22 cellular contexts compared by ENCODE assay signal in genomic region chr11:71527576-71528210, GRCh38. TPM values are rescaled to one million over a fixed set of nuclear protein-coding genes. Genes with fewer than 3 reads are reported as not detected.
A peak's percentile ranks its signal among the peaks of the same experiment; 100 is the strongest.
DNase-seq lines count a peak whose midpoint lies in the region; ATAC-seq, FAIRE-seq and TF ChIP-seq lines count a peak whose summit lies in the region.
"Had no signal": no experiment of that assay in that cellular context is flagged by ENCODE, and none has a peak within 500 bp of the region (broad histone marks: within the 10 kb centered on the region; RNA-seq: fewer than 3 reads in every experiment).

No MANE protein-coding gene starts in this region.

- H3K27ac ChIP-seq in BLaER1 treated with 17β-estradiol and CSF1 and Interleukin-3, amounts not matched to agents 10 nM and 100 nM, result no peak overlapping the region
- H3K27ac ChIP-seq in HepG2 (ENCODE audit: extremely low read length, insufficient read depth, low read length), result peak overlapping the region; percentile 4
- no peak overlapping the region for H3K27ac ChIP-seq in esophagus squamous epithelium
- H3K27ac ChIP-seq: HL-60 had no signal

- H4K20me1 ChIP-seq in BLaER1 treated with 17β-estradiol and CSF1 and Interleukin-3, amounts not matched to agents 10 nM and 100 nM, result no peaks in the 10 kb centered on the region; a peak in 1 of 22 replicates
- no peaks in the 10 kb centered on the region for H4K20me1 ChIP-seq in HepG2 (ENCODE audit: insufficient read depth, low read length)

- H3K9me3 ChIP-seq in BLaER1 treated with 17β-estradiol and CSF1 and Interleukin-3, amounts not matched to agents 10 nM and 100 nM (replicated peaks in 1 of 11), result peaks cover 0 to 4% (median 0%) of the 10 kb centered on the region in 11 experiments; a peak in 3 of 22 replicates
- H3K9me3 ChIP-seq in HepG2 (ENCODE audit: low read length) (no peaks in the 10 kb centered on the region), esophagus squamous epithelium (no peaks in the 10 kb centered on the region)

- TF ChIP-seq CTCF in HepG2 (CRISPR knock-in tag; IDR thresholded peaks at IDR 0.05) (no peak), osteocyte (IDR thresholded peaks at IDR 0.05) (no peak), esophagus squamous epithelium (IDR thresholded peaks at IDR 0.05) (no peak)

- in situ Hi-C loops in HepG2 (cut with HindIII; ENCODE audit: extremely low pct_ligation_motif_present, low pct_unique_long_range_greater_than_20kb), result no loop called here

- intact Hi-C loops in HepG2 (cut with micrococcal nuclease; ENCODE audit: unreplicated experiment), result no loop called here
- intact Hi-C loops in esophagus squamous epithelium (cut with DNase I), result no loop called here

- DNase-seq in LHCN-M2 (ENCODE audit: low read depth) (peak; percentile 18), HepG2 (ENCODE audit: low spot score) (no peak), osteocyte (ENCODE audit: extremely low spot score, unreplicated experiment) (peak; percentile 70), H54 (ENCODE audit: insufficient read length, low spot score) (no peak), esophagus squamous epithelium (lab: John Stamatoyannopoulos, UW) (no peak)
- DNase-seq: DMS 273 treated with DMSO at 0.1 percent for 48 hours, EL, Kasumi-1, NCI-H1092 treated with DMSO at 0.1 percent for 48 hours, NCI-H146, NCI-H2171, NCI-H446, NCI-H526 treated with DMSO at 0.1 percent for 48 hours had no signal

- WGBS in HepG2 (ENCODE audit: low lambda C conversion rate), result 34% methylated on average over 4 of the region's 6 CpGs
- WGBS in esophagus squamous epithelium, 2 donors, result 84 to 89% methylated on average over 6 of the region's 6 CpGs

- TF ChIP-seq EP300 in HepG2 (IDR thresholded peaks at IDR 0.05; ENCODE audit: low read depth in 2 of 2, low read length in 2 of 2), result no peak
- TF ChIP-seq EP300 in HepG2 (CRISPR knock-in tag; IDR thresholded peaks at IDR 0.05; ENCODE audit: borderline replicate concordance), result no peak

- no peak overlapping the region for H3K4me3 Mint-ChIP-seq in osteocyte (ENCODE audit: unreplicated experiment)
- H3K4me3 Mint-ChIP-seq: IgD-negative memory B cell had no signal

- H2AFZ ChIP-seq in HepG2 (ENCODE audit: low read length), result no peak overlapping the region

- no peaks in the 10 kb centered on the region for H3K36me3 Mint-ChIP-seq in osteocyte (ENCODE audit: unreplicated experiment)
- H3K36me3 Mint-ChIP-seq: IgD-negative memory B cell had no signal

- H3K9ac ChIP-seq in BLaER1 treated with 17β-estradiol and CSF1 and Interleukin-3, amounts not matched to agents 10 nM and 100 nM, result no peak overlapping the region
- peak overlapping the region; percentile 35; the same call in 1 of the 2 replicates for H3K9ac ChIP-seq in HepG2 (ENCODE audit: insufficient read depth, low read depth, low read length)

- no peak for TF ChIP-seq RAD21 in HepG2 (CRISPR knock-in tag; IDR thresholded peaks at IDR 0.05)

- CTCF ChIA-PET in HepG2 (lab: Yijun Ruan, JAX; ENCODE audit: low intra/inter-chr PET ratio, low total read pairs), result no interaction called here

- peak overlapping the region in 8 of 11 experiments; percentile 32 to 57 (median 36); a peak in 13 of 22 replicates for H3K4me2 ChIP-seq in BLaER1 treated with 17β-estradiol and CSF1 and Interleukin-3, amounts not matched to agents 10 nM and 100 nM
- peak overlapping the region; percentile 52 for H3K4me2 ChIP-seq in HepG2 (ENCODE audit: low read depth, low read length)

- H3K36me3 ChIP-seq in BLaER1 treated with 17β-estradiol and CSF1 and Interleukin-3, amounts not matched to agents 10 nM and 100 nM, result no peaks in the 10 kb centered on the region
- H3K36me3 ChIP-seq in HepG2 (replicated peaks in 1 of 2; ENCODE audit: control insufficient read depth in 1 of 2, insufficient read depth in 2 of 2, low read length in 2 of 2) (no peaks in the 10 kb centered on the region), esophagus squamous epithelium (no peaks in the 10 kb centered on the region)

- H3K27me3 ChIP-seq in BLaER1 treated with 17β-estradiol and CSF1 and Interleukin-3, amounts not matched to agents 10 nM and 100 nM, result no peaks in the 10 kb centered on the region
- H3K27me3 ChIP-seq in HepG2 (ENCODE audit: control insufficient read depth in 1 of 2, insufficient read depth in 2 of 2, low read length in 2 of 2), result no peaks in the 10 kb centered on the region
- H3K27me3 ChIP-seq in esophagus squamous epithelium, result no peaks in the 10 kb centered on the region

- H3K27ac Mint-ChIP-seq in osteocyte (ENCODE audit: unreplicated experiment), result no peak overlapping the region
- H3K27ac Mint-ChIP-seq: IgD-negative memory B cell had no signal

- H3K79me2 ChIP-seq in HepG2 (ENCODE audit: insufficient read depth, low read length), result no peaks in the 10 kb centered on the region

- FAIRE-seq in HepG2 (lab: Jason Lieb, UNC) (no peak), H54 (lab: Jason Lieb, UNC) (no peak)
- FAIRE-seq: GM12878, H1 had no signal

- no peaks in the 10 kb centered on the region for H3K9me3 Mint-ChIP-seq in osteocyte (ENCODE audit: unreplicated experiment)

- BruUV-seq in HepG2 (replicated peaks; lab: Mats Ljungman, UMichigan), result no TSS peak

- peaks cover 3% of the 10 kb centered on the region for H3K27me3 Mint-ChIP-seq in osteocyte (ENCODE audit: unreplicated experiment)

- peaks cover 0 to 51% (median 30%) of the 10 kb centered on the region in 10 experiments; a peak in 17 of 20 replicates for H3K4me1 ChIP-seq in BLaER1 treated with 17β-estradiol and CSF1 and Interleukin-3, amounts not matched to agents 10 nM and 100 nM
- H3K4me1 ChIP-seq in HepG2 (ENCODE audit: insufficient read depth, low read length), result peaks cover 65% of the 10 kb centered on the region
- H3K4me1 ChIP-seq in esophagus squamous epithelium, result no peaks in the 10 kb centered on the region

- peak in 1 of 2 experiments; percentile 23; a peak in 1 of 4 replicates for TF ChIP-seq POLR2A in HepG2 (IDR thresholded peaks at IDR 0.05; ENCODE audit: insufficient read depth in 1 of 2, low read depth in 2 of 2, low read length in 2 of 2)
- no peak for TF ChIP-seq POLR2A in H54 (IDR thresholded peaks at IDR 0.05; ENCODE audit: low read depth, low read length)
- no peak for TF ChIP-seq POLR2A in esophagus squamous epithelium (IDR thresholded peaks at IDR 0.05)

- no peaks in the 10 kb centered on the region for H3K4me1 Mint-ChIP-seq in osteocyte (ENCODE audit: unreplicated experiment)

- no peak overlapping the region for H3K4me3 ChIP-seq in BLaER1 treated with 17β-estradiol and CSF1 and Interleukin-3, amounts not matched to agents 10 nM and 100 nM
- H3K4me3 ChIP-seq in HepG2 (replicated peaks in 1 of 3; ENCODE audit: insufficient read depth in 1 of 3, low read depth in 2 of 3, low read length in 3 of 3) (peak overlapping the region in 2 of 3 experiments; percentile 48 to 60; a peak in 3 of 6 replicates), esophagus squamous epithelium (no peak overlapping the region)
- H3K4me3 ChIP-seq: GM12878 had no signal

- ATAC-seq in HepG2, result peak; percentile 55
- ATAC-seq in HG02970 (IDR thresholded peaks at IDR 0.05; ENCODE audit: low FRiP score, unreplicated experiment), result no peak
- ATAC-seq: GM12878, Panc1 had no signal

- POLR2A ChIA-PET in HepG2 (lab: Yijun Ruan, JAX), result interaction anchor here (1.1 to 2.7 kb wide), 2 partner anchors 36 to 79 kb away, joined by 3 to 6 read pairs; partner anchors contain the start of gene DHCR7

RNA-seq across cellular contexts. Expression of gene KRTAP5-7, which starts 0.6 kb away (rescaled TPM):
- not detected in 2 replicates for total RNA-seq in LHCN-M2 (2014; rRNA removed)
- not detected for polyA plus RNA-seq in LHCN-M2 (2012)
- total RNA-seq in HepG2 (2016; rRNA removed; fragmentation: Illumina TruSeq; extraction: Trizol), result not detected in 2 replicates
- total RNA-seq in HepG2 (2016; cell fraction: cytosol; rRNA removed; fragmentation: Illumina TruSeq; extraction: Trizol; ENCODE audit: low read depth), result not detected in 2 replicates
- total RNA-seq in HepG2 (2016; cell fraction: insoluble cytoplasmic fraction; rRNA removed; fragmentation: Illumina TruSeq; extraction: Trizol), result not detected in 2 replicates
- total RNA-seq in HepG2 (2016; cell fraction: membrane; rRNA removed; fragmentation: Illumina TruSeq; extraction: Trizol), result not detected in 2 replicates
- not detected in 2 replicates for total RNA-seq in HepG2 (2016; cell fraction: nucleus; rRNA removed; fragmentation: Illumina TruSeq; extraction: Trizol)
- polyA plus RNA-seq in HepG2 (2011; rRNA removed), result 0.54 and 0.91 TPM in 2 replicates
- 0.38 and 0.96 TPM in 2 replicates for polyA plus RNA-seq in HepG2 (2011; cell fraction: cytosol; rRNA removed)
- polyA plus RNA-seq in HepG2 (2011; cell fraction: nucleus; rRNA removed), result 2.2 and 3.3 TPM in 2 replicates
- polyA plus RNA-seq in HepG2 (2012), result 1.0 and 6.0 TPM in 2 replicates
- polyA plus RNA-seq in HepG2 (2016; cell fraction: cytosol; fragmentation: Illumina TruSeq; extraction: Trizol; ENCODE audit: low read depth), result not detected in 2 replicates
- not detected in 2 replicates for polyA plus RNA-seq in HepG2 (2016; cell fraction: insoluble cytoplasmic fraction; fragmentation: Illumina TruSeq; extraction: Trizol; ENCODE audit: low read depth)
- not detected in 2 replicates for polyA plus RNA-seq in HepG2 (2016; cell fraction: membrane; fragmentation: Illumina TruSeq; extraction: Trizol; ENCODE audit: low read depth)
- not detected in 2 replicates for polyA plus RNA-seq in HepG2 (2016; cell fraction: nucleus; fragmentation: Illumina TruSeq; extraction: Trizol; ENCODE audit: insufficient read depth, low read depth)
- 0.60 TPM in 1 of 2 replicates, not detected in the other for polyA minus RNA-seq in HepG2 (2011; rRNA and poly(A)+ RNA removed; ENCODE audit: low replicate concordance)
- polyA minus RNA-seq in HepG2 (2011; cell fraction: cytosol; rRNA and poly(A)+ RNA removed), result not detected in 2 replicates
- polyA minus RNA-seq in HepG2 (2011; cell fraction: nucleus; rRNA and poly(A)+ RNA removed), result 1.1 TPM in 1 of 2 replicates, not detected in the other
- total RNA-seq in osteocyte, result not detected in 2 replicates
- total RNA-seq in esophagus squamous epithelium, result under 1 TPM in 1 of 4 donors, not detected in 3; 0.38 TPM
- total RNA-seq: GM12878, H1, HT1080 had no signal
- polyA plus RNA-seq: H1, IgD-negative memory B cell had no signal

RNA-seq across cellular contexts. Expression of gene KRTAP5-8, which starts 10.1 kb away (rescaled TPM):
- total RNA-seq in LHCN-M2 (2014; rRNA removed) (not detected in 2 replicates), HepG2 (2016; rRNA removed; fragmentation: Illumina TruSeq; extraction: Trizol) (not detected in 2 replicates), osteocyte (not detected in 2 replicates), esophagus squamous epithelium (under 1 TPM in 1 of 4 donors, not detected in 3; 0.22 TPM)
- polyA plus RNA-seq in LHCN-M2 (2012), result not detected
- not detected in 2 replicates for total RNA-seq in HepG2 (2016; cell fraction: cytosol; rRNA removed; fragmentation: Illumina TruSeq; extraction: Trizol; ENCODE audit: low read depth)
- not detected in 2 replicates for total RNA-seq in HepG2 (2016; cell fraction: insoluble cytoplasmic fraction; rRNA removed; fragmentation: Illumina TruSeq; extraction: Trizol)
- not detected in 2 replicates for total RNA-seq in HepG2 (2016; cell fraction: membrane; rRNA removed; fragmentation: Illumina TruSeq; extraction: Trizol)
- not detected in 2 replicates for total RNA-seq in HepG2 (2016; cell fraction: nucleus; rRNA removed; fragmentation: Illumina TruSeq; extraction: Trizol)
- polyA plus RNA-seq in HepG2 (2011; rRNA removed), result 0.05 and 0.20 TPM in 2 replicates
- polyA plus RNA-seq in HepG2 (2011; cell fraction: cytosol; rRNA removed), result 0.09 and 0.17 TPM in 2 replicates
- 0.19 TPM in 1 of 2 replicates, not detected in the other for polyA plus RNA-seq in HepG2 (2011; cell fraction: nucleus; rRNA removed)
- 0.12 and 0.13 TPM in 2 replicates for polyA plus RNA-seq in HepG2 (2012)
- polyA plus RNA-seq in HepG2 (2016; cell fraction: cytosol; fragmentation: Illumina TruSeq; extraction: Trizol; ENCODE audit: low read depth), result not detected in 2 replicates
- polyA plus RNA-seq in HepG2 (2016; cell fraction: insoluble cytoplasmic fraction; fragmentation: Illumina TruSeq; extraction: Trizol; ENCODE audit: low read depth), result not detected in 2 replicates
- not detected in 2 replicates for polyA plus RNA-seq in HepG2 (2016; cell fraction: membrane; fragmentation: Illumina TruSeq; extraction: Trizol; ENCODE audit: low read depth)
- polyA plus RNA-seq in HepG2 (2016; cell fraction: nucleus; fragmentation: Illumina TruSeq; extraction: Trizol; ENCODE audit: insufficient read depth, low read depth), result not detected in 2 replicates
- polyA minus RNA-seq in HepG2 (2011; rRNA and poly(A)+ RNA removed; ENCODE audit: low replicate concordance), result 0.12 TPM in 2 replicates
- polyA minus RNA-seq in HepG2 (2011; cell fraction: cytosol; rRNA and poly(A)+ RNA removed), result not detected in 2 replicates
- polyA minus RNA-seq in HepG2 (2011; cell fraction: nucleus; rRNA and poly(A)+ RNA removed), result not detected in 2 replicates
- total RNA-seq: H1, HT1080 had no signal
- polyA plus RNA-seq: H1, IgD-negative memory B cell had no signal

RNA-seq across cellular contexts. Expression of gene KRTAP5-9, which starts 20.5 kb away (rescaled TPM):
- total RNA-seq in LHCN-M2 (2014; rRNA removed) (not detected in 2 replicates), HepG2 (2016; rRNA removed; fragmentation: Illumina TruSeq; extraction: Trizol) (0.09 TPM in 1 of 2 replicates, not detected in the other), osteocyte (not detected in 2 replicates), esophagus squamous epithelium (not detected)
- polyA plus RNA-seq in LHCN-M2 (2012), result 0.09 TPM
- total RNA-seq in HepG2 (2016; cell fraction: cytosol; rRNA removed; fragmentation: Illumina TruSeq; extraction: Trizol; ENCODE audit: low read depth), result not detected in 2 replicates
- total RNA-seq in HepG2 (2016; cell fraction: insoluble cytoplasmic fraction; rRNA removed; fragmentation: Illumina TruSeq; extraction: Trizol), result 0.09 TPM in 1 of 2 replicates, not detected in the other
- not detected in 2 replicates for total RNA-seq in HepG2 (2016; cell fraction: membrane; rRNA removed; fragmentation: Illumina TruSeq; extraction: Trizol)
- not detected in 2 replicates for total RNA-seq in HepG2 (2016; cell fraction: nucleus; rRNA removed; fragmentation: Illumina TruSeq; extraction: Trizol)
- 0.42 TPM in 1 of 2 replicates, not detected in the other for polyA plus RNA-seq in HepG2 (2011; rRNA removed)
- 0.21 and 0.24 TPM in 2 replicates for polyA plus RNA-seq in HepG2 (2011; cell fraction: cytosol; rRNA removed)
- 0.98 and 1.3 TPM in 2 replicates for polyA plus RNA-seq in HepG2 (2011; cell fraction: nucleus; rRNA removed)
- 0.28 and 1.2 TPM in 2 replicates for polyA plus RNA-seq in HepG2 (2012)
- not detected in 2 replicates for polyA plus RNA-seq in HepG2 (2016; cell fraction: cytosol; fragmentation: Illumina TruSeq; extraction: Trizol; ENCODE audit: low read depth)
- not detected in 2 replicates for polyA plus RNA-seq in HepG2 (2016; cell fraction: insoluble cytoplasmic fraction; fragmentation: Illumina TruSeq; extraction: Trizol; ENCODE audit: low read depth)
- not detected in 2 replicates for polyA plus RNA-seq in HepG2 (2016; cell fraction: membrane; fragmentation: Illumina TruSeq; extraction: Trizol; ENCODE audit: low read depth)
- 0.57 TPM in 1 of 2 replicates, not detected in the other for polyA plus RNA-seq in HepG2 (2016; cell fraction: nucleus; fragmentation: Illumina TruSeq; extraction: Trizol; ENCODE audit: insufficient read depth, low read depth)
- polyA minus RNA-seq in HepG2 (2011; rRNA and poly(A)+ RNA removed; ENCODE audit: low replicate concordance), result 0.12 TPM in 1 of 2 replicates, not detected in the other
- not detected in 2 replicates for polyA minus RNA-seq in HepG2 (2011; cell fraction: cytosol; rRNA and poly(A)+ RNA removed)
- polyA minus RNA-seq in HepG2 (2011; cell fraction: nucleus; rRNA and poly(A)+ RNA removed), result not detected in 2 replicates
- total RNA-seq: H1, HT1080, SK-MEL-5 had no signal
- polyA plus RNA-seq: IgD-negative memory B cell had no signal

RNA-seq across cellular contexts. Expression of gene KRTAP5-10, which starts 37.7 kb away (rescaled TPM):
- total RNA-seq in LHCN-M2 (2014; rRNA removed) (0.58 TPM in 1 of 2 replicates, not detected in the other), HepG2 (2016; rRNA removed; fragmentation: Illumina TruSeq; extraction: Trizol) (not detected in 2 replicates), osteocyte (0.30 and 0.31 TPM in 2 replicates), esophagus squamous epithelium (not detected)
- not detected for polyA plus RNA-seq in LHCN-M2 (2012)
- not detected in 2 replicates for total RNA-seq in HepG2 (2016; cell fraction: cytosol; rRNA removed; fragmentation: Illumina TruSeq; extraction: Trizol; ENCODE audit: low read depth)
- total RNA-seq in HepG2 (2016; cell fraction: insoluble cytoplasmic fraction; rRNA removed; fragmentation: Illumina TruSeq; extraction: Trizol), result not detected in 2 replicates
- total RNA-seq in HepG2 (2016; cell fraction: membrane; rRNA removed; fragmentation: Illumina TruSeq; extraction: Trizol), result not detected in 2 replicates
- not detected in 2 replicates for total RNA-seq in HepG2 (2016; cell fraction: nucleus; rRNA removed; fragmentation: Illumina TruSeq; extraction: Trizol)
- polyA plus RNA-seq in HepG2 (2011; rRNA removed), result 0.13 TPM in 1 of 2 replicates, not detected in the other
- 0.04 TPM in 1 of 2 replicates, not detected in the other for polyA plus RNA-seq in HepG2 (2011; cell fraction: cytosol; rRNA removed)
- 0.71 and 0.93 TPM in 2 replicates for polyA plus RNA-seq in HepG2 (2011; cell fraction: nucleus; rRNA removed)
- 0.79 and 1.0 TPM in 2 replicates for polyA plus RNA-seq in HepG2 (2012)
- polyA plus RNA-seq in HepG2 (2016; cell fraction: cytosol; fragmentation: Illumina TruSeq; extraction: Trizol; ENCODE audit: low read depth), result not detected in 2 replicates
- polyA plus RNA-seq in HepG2 (2016; cell fraction: insoluble cytoplasmic fraction; fragmentation: Illumina TruSeq; extraction: Trizol; ENCODE audit: low read depth), result not detected in 2 replicates
- not detected in 2 replicates for polyA plus RNA-seq in HepG2 (2016; cell fraction: membrane; fragmentation: Illumina TruSeq; extraction: Trizol; ENCODE audit: low read depth)
- not detected in 2 replicates for polyA plus RNA-seq in HepG2 (2016; cell fraction: nucleus; fragmentation: Illumina TruSeq; extraction: Trizol; ENCODE audit: insufficient read depth, low read depth)
- not detected in 2 replicates for polyA minus RNA-seq in HepG2 (2011; rRNA and poly(A)+ RNA removed; ENCODE audit: low replicate concordance)
- polyA minus RNA-seq in HepG2 (2011; cell fraction: cytosol; rRNA and poly(A)+ RNA removed), result not detected in 2 replicates
- not detected in 2 replicates for polyA minus RNA-seq in HepG2 (2011; cell fraction: nucleus; rRNA and poly(A)+ RNA removed)
- total RNA-seq: GM12878, H1, HT1080 had no signal
- polyA plus RNA-seq: IgD-negative memory B cell had no signal

RNA-seq across cellular contexts. Expression of gene KRTAP5-11, which starts 55.0 kb away (rescaled TPM):
- not detected in 2 replicates for total RNA-seq in LHCN-M2 (2014; rRNA removed)
- polyA plus RNA-seq in LHCN-M2 (2012), result not detected
- total RNA-seq in HepG2 (2016; rRNA removed; fragmentation: Illumina TruSeq; extraction: Trizol), result not detected in 2 replicates
- total RNA-seq in HepG2 (2016; cell fraction: cytosol; rRNA removed; fragmentation: Illumina TruSeq; extraction: Trizol; ENCODE audit: low read depth), result not detected in 2 replicates
- total RNA-seq in HepG2 (2016; cell fraction: insoluble cytoplasmic fraction; rRNA removed; fragmentation: Illumina TruSeq; extraction: Trizol), result not detected in 2 replicates
- not detected in 2 replicates for total RNA-seq in HepG2 (2016; cell fraction: membrane; rRNA removed; fragmentation: Illumina TruSeq; extraction: Trizol)
- total RNA-seq in HepG2 (2016; cell fraction: nucleus; rRNA removed; fragmentation: Illumina TruSeq; extraction: Trizol), result not detected in 2 replicates
- not detected in 2 replicates for polyA plus RNA-seq in HepG2 (2011; rRNA removed)
- polyA plus RNA-seq in HepG2 (2011; cell fraction: cytosol; rRNA removed), result not detected in 2 replicates
- polyA plus RNA-seq in HepG2 (2011; cell fraction: nucleus; rRNA removed), result not detected in 2 replicates
- 0.27 TPM in 1 of 2 replicates, not detected in the other for polyA plus RNA-seq in HepG2 (2012)
- not detected in 2 replicates for polyA plus RNA-seq in HepG2 (2016; cell fraction: cytosol; fragmentation: Illumina TruSeq; extraction: Trizol; ENCODE audit: low read depth)
- polyA plus RNA-seq in HepG2 (2016; cell fraction: insoluble cytoplasmic fraction; fragmentation: Illumina TruSeq; extraction: Trizol; ENCODE audit: low read depth), result not detected in 2 replicates
- polyA plus RNA-seq in HepG2 (2016; cell fraction: membrane; fragmentation: Illumina TruSeq; extraction: Trizol; ENCODE audit: low read depth), result not detected in 2 replicates
- polyA plus RNA-seq in HepG2 (2016; cell fraction: nucleus; fragmentation: Illumina TruSeq; extraction: Trizol; ENCODE audit: insufficient read depth, low read depth), result not detected in 2 replicates
- not detected in 2 replicates for polyA minus RNA-seq in HepG2 (2011; rRNA and poly(A)+ RNA removed; ENCODE audit: low replicate concordance)
- polyA minus RNA-seq in HepG2 (2011; cell fraction: cytosol; rRNA and poly(A)+ RNA removed), result not detected in 2 replicates
- polyA minus RNA-seq in HepG2 (2011; cell fraction: nucleus; rRNA and poly(A)+ RNA removed), result not detected in 2 replicates
- not detected in 2 replicates for total RNA-seq in osteocyte
- not detected for total RNA-seq in esophagus squamous epithelium
- total RNA-seq: GM12878, H1, HT1080, SK-MEL-5 had no signal
- polyA plus RNA-seq: GM12878, H1, IgD-negative memory B cell had no signal

Comparison
In these comparisons a context has a peak if more than half of its experiments do, and no peak if none do; other contexts are left out.
1. H3K4me3 ChIP-seq: peak in HepG2 (2 of 3); none in BLaER1 treated with 17β-estradiol and CSF1 and Interleukin-3, amounts not matched to agents 10 nM and 100 nM (0 of 10) and esophagus squamous epithelium (0 of 4).
2. DNase-seq: peak in LHCN-M2 (single experiment) and osteocyte (single experiment); none in HepG2 (single experiment), H54 (single experiment) and esophagus squamous epithelium (single experiment).